9 cellular contexts compared by ENCODE assay signal in the genomic region with DNA sequence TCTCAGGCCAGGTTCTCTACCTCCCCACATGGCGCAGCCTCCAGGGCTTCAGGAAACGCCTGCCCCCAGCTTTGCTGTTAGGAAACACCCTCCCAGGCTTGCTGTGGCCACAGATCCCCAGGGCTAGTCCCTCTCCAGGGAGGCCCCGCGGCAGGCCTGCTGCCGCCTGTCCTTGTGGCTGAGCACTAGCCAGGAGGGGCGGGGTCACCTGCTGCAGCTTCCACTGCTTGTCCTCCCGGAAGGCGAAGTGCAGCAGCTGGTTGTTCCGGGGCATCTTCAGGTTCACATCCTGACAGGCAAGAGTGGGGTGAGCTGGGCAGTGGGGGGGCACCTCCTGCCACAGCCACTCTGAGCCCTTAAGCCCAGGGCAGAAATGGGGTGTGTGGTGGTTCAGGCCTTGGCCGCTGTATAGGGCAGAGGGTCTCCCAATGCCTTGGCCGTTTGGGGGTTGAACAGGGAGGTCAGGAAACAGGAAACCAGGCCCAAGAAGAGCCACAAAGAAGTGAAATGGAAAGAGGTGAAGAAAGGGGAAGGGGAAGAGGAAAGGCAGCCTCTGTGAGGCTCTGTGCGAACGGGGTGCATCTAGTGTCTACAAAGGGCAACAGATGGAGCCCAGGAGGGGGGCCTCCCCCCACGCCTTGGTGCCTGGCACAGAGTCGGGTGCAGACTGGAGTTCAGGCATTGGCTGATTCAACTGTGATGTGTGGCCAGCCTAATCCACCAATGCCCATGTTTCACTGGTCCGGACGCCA. TPM values are rescaled to one million over a fixed set of nuclear protein-coding genes. Genes with fewer than 3 reads are reported as not detected.
A peak's percentile ranks its signal among the peaks of the same experiment; 100 is the strongest.
DNase-seq lines count a peak whose midpoint lies in the region; ATAC-seq and TF ChIP-seq lines count a peak whose summit lies in the region.
"Had no signal": no experiment of that assay in that cellular context is flagged by ENCODE, and none has a peak within 500 bp of the region (broad histone marks: within the 10 kb centered on the region; RNA-seq: fewer than 3 reads in every experiment).

No MANE protein-coding gene starts in this region.

- H3K4me3 ChIP-seq in naive thymus-derived CD4-positive, alpha-beta T cell (ENCODE audit: low read length), result no peak overlapping the region
- no peak overlapping the region for H3K4me3 ChIP-seq in PC-3 (ENCODE audit: low read length)

- no peak overlapping the region for H2AFZ ChIP-seq in PC-3 (ENCODE audit: low read length)

- H3K4me1 ChIP-seq in naive thymus-derived CD4-positive, alpha-beta T cell (ENCODE audit: control insufficient read depth in 2 of 2, insufficient read depth in 2 of 2, low read length in 2 of 2), result peaks cover 10 to 18% of the 10 kb centered on the region in 2 donors
- peaks cover 14% of the 10 kb centered on the region for H3K4me1 ChIP-seq in PC-3 (ENCODE audit: insufficient read depth, low read length)

- H3K79me2 ChIP-seq in PC-3 (ENCODE audit: low read length), result no peaks in the 10 kb centered on the region

- CTCF ChIA-PET in GM10248 (lab: Yijun Ruan, JAX) (interaction anchor here (1.0 kb wide), 1 partner anchor 21 kb away, joined by 3 read pairs; no protein-coding TSS in a partner anchor), PC-3 (lab: Charles Lee) (no interaction called here)
- CTCF ChIA-PET in naive thymus-derived CD4-positive, alpha-beta T cell (lab: Charles Lee), result interaction anchor here (0.6 kb wide), 2 partner anchors 28 to 1054 kb away, joined by 3 read pairs; no protein-coding TSS in a partner anchor

- H3K9me3 Mint-ChIP-seq in naive thymus-derived CD4-positive, alpha-beta T cell, result no peaks in the 10 kb centered on the region

- H3K4me3 Mint-ChIP-seq in naive thymus-derived CD4-positive, alpha-beta T cell, result peak overlapping the region in 9 of 10 donors; percentile 19 to 86 (median 53)

- TF ChIP-seq CTCF in GM10248 (IDR thresholded peaks at IDR 0.05; ENCODE audit: control extremely low read depth, extremely low read depth, low read depth, missing control alignments), result no peak
- no peak for TF ChIP-seq CTCF in PC-3 (conservative IDR thresholded peaks at IDR 0.05; ENCODE audit: low read depth, low read length)

- intact Hi-C loops in naive thymus-derived CD4-positive, alpha-beta T cell (cut with micrococcal nuclease), result loop anchor here in 1 of 2 donors (10.0 kb wide), 1 partner anchor 1646 kb away; no protein-coding TSS in a partner anchor
- intact Hi-C loops in PC-3 (cut with micrococcal nuclease), result loop anchor here (5.0 to 10.0 kb wide), 2 partner anchors 68 to 154 kb away; partner anchors contain the start of genes ANKS3, DNAAF8 and SEC14L5

- no peaks in the 10 kb centered on the region for H3K27me3 Mint-ChIP-seq in naive thymus-derived CD4-positive, alpha-beta T cell

- H3K36me3 Mint-ChIP-seq in naive thymus-derived CD4-positive, alpha-beta T cell, result peaks cover 0 to 4% (median 0%) of the 10 kb centered on the region in 5 donors

- peaks cover 7 to 19% (median 12%) of the 10 kb centered on the region in 7 donors for H3K4me1 Mint-ChIP-seq in naive thymus-derived CD4-positive, alpha-beta T cell

- H3K27ac Mint-ChIP-seq in naive thymus-derived CD4-positive, alpha-beta T cell, result peak overlapping the region in 8 of 9 donors; percentile 45 to 90 (median 73)

- H3K9me2 ChIP-seq in PC-3 (replicated peaks; ENCODE audit: low read length), result no peaks in the 10 kb centered on the region

- no peak overlapping the region for H3K9ac ChIP-seq in PC-3 (ENCODE audit: low read length)

- H3K27me3 ChIP-seq in naive thymus-derived CD4-positive, alpha-beta T cell (ENCODE audit: control insufficient read depth in 2 of 2, insufficient read depth in 2 of 2, low read length in 2 of 2), result no peaks in the 10 kb centered on the region
- H3K27me3 ChIP-seq in PC-3 (ENCODE audit: low read length), result no peaks in the 10 kb centered on the region
- H3K27me3 ChIP-seq: upper lobe of left lung had no signal

- no peaks in the 10 kb centered on the region for H4K20me1 ChIP-seq in PC-3 (ENCODE audit: low read length)

- no peaks in the 10 kb centered on the region for H3F3A ChIP-seq in PC-3 (ENCODE audit: low read length, unreplicated experiment)

- peaks cover 0 to 21% (median 0%) of the 10 kb centered on the region in 3 experiments for H3K36me3 ChIP-seq in naive thymus-derived CD4-positive, alpha-beta T cell (ENCODE audit: control insufficient read depth in 2 of 3, insufficient read depth in 3 of 3, low read length in 3 of 3)
- H3K36me3 ChIP-seq in PC-3 (ENCODE audit: low read depth, low read length), result no peaks in the 10 kb centered on the region

- no peaks in the 10 kb centered on the region for H3K9me3 ChIP-seq in naive thymus-derived CD4-positive, alpha-beta T cell (ENCODE audit: control insufficient read depth in 2 of 3, low read length in 3 of 3)
- H3K9me3 ChIP-seq in PC-3 (ENCODE audit: low read length), result no peaks in the 10 kb centered on the region
- H3K9me3 ChIP-seq: upper lobe of left lung had no signal

- no peak overlapping the region for H3K4me2 ChIP-seq in PC-3 (ENCODE audit: low read length)

- H3K27ac ChIP-seq in naive thymus-derived CD4-positive, alpha-beta T cell (ENCODE audit: low read depth, low read length), result no peak overlapping the region
- H3K27ac ChIP-seq in PC-3 (ENCODE audit: low read length), result no peak overlapping the region

- POLR2A ChIA-PET in GM10248 (lab: Yijun Ruan, JAX) (no interaction called here), PC-3 (lab: Charles Lee; ENCODE audit: unreplicated experiment) (no interaction called here)
- POLR2A ChIA-PET in naive thymus-derived CD4-positive, alpha-beta T cell (lab: Charles Lee), result interaction anchor here (2.5 kb wide), 1 partner anchor 66 kb away, joined by 16 read pairs; the partner anchor contains the start of genes ANKS3 and DNAAF8

- no peak for ATAC-seq in naive thymus-derived CD4-positive, alpha-beta T cell
- no peak for ATAC-seq in GM18870 (IDR thresholded peaks at IDR 0.05; ENCODE audit: unreplicated experiment)
- ATAC-seq in PC-3, result no peak

- DNase-seq in GM10248 (ENCODE audit: extremely low spot score), result peak; percentile 65
- DNase-seq in NCI-H2171 (lab: John Stamatoyannopoulos, UW), result peak; percentile 68
- peak; percentile 89 for DNase-seq in cerebellum (ENCODE audit: low spot score)
- DNase-seq in naive thymus-derived CD4-positive, alpha-beta T cell, result no peak
- no peak for DNase-seq in PC-3
- DNase-seq in stimulated activated CD4-positive, alpha-beta T cell treated with anti-CD3 and anti-CD28 coated beads, Interleukin-12 subunit alpha, Interleukin-12 subunit beta, amount 100 ng/mL, for 4 hours, result no peak

- no TSS peak for BruUV-seq in PC-3 (replicated peaks; lab: Mats Ljungman, UMichigan)

RNA-seq across cellular contexts. Expression of gene ROGDI, which starts 2.0 kb away (rescaled TPM):
- total RNA-seq in cerebellum, result 37.2 TPM
- total RNA-seq in naive thymus-derived CD4-positive, alpha-beta T cell, result 10 to 100 TPM in 3 of 5 experiments, 1 to 10 TPM in 2; 7.4 to 29.0 (median 10.1) TPM
- polyA plus RNA-seq in naive thymus-derived CD4-positive, alpha-beta T cell, result 1 to 10 TPM; 7.9 to 8.3 TPM
- total RNA-seq in PC-3 (2014; rRNA removed), result 23.3 and 24.1 TPM in 2 replicates

RNA-seq across cellular contexts. Expression of gene SMIM22, which starts 5.3 kb away (rescaled TPM):
- total RNA-seq in cerebellum (not detected), PC-3 (2014; rRNA removed) (not detected in 2 replicates)
- not detected for total RNA-seq in naive thymus-derived CD4-positive, alpha-beta T cell
- polyA plus RNA-seq in naive thymus-derived CD4-positive, alpha-beta T cell, result not detected
- total RNA-seq: glomerular endothelial cell had no signal

RNA-seq across cellular contexts. Expression of gene SEPTIN12, which starts 12.3 kb away (rescaled TPM):
- total RNA-seq in cerebellum, result not detected
- not detected for total RNA-seq in naive thymus-derived CD4-positive, alpha-beta T cell
- not detected for polyA plus RNA-seq in naive thymus-derived CD4-positive, alpha-beta T cell
- total RNA-seq in PC-3 (2014; rRNA removed), result not detected in 2 replicates
- total RNA-seq: glomerular endothelial cell, upper lobe of left lung had no signal

RNA-seq across cellular contexts. Expression of gene ZNF500, which starts 33.5 kb away (rescaled TPM):
- total RNA-seq in cerebellum (11.1 TPM), PC-3 (2014; rRNA removed) (8.6 and 10.4 TPM in 2 replicates)
- total RNA-seq in naive thymus-derived CD4-positive, alpha-beta T cell, result 10 to 100 TPM; 13.8 to 43.0 (median 24.7) TPM
- polyA plus RNA-seq in naive thymus-derived CD4-positive, alpha-beta T cell, result 10 to 100 TPM; 11.0 to 25.7 TPM

RNA-seq across cellular contexts. Expression of gene GLYR1, which starts 46.6 kb away (rescaled TPM):
- 55.9 TPM for total RNA-seq in cerebellum
- total RNA-seq in naive thymus-derived CD4-positive, alpha-beta T cell, result 100 to 1,000 TPM in 4 of 5 experiments, 10 to 100 TPM in 1; 98.7 to 122 (median 108) TPM
- polyA plus RNA-seq in naive thymus-derived CD4-positive, alpha-beta T cell, result 10 to 100 TPM; 32.0 to 44.9 TPM
- total RNA-seq in PC-3 (2014; rRNA removed), result 30.6 and 41.2 TPM in 2 replicates

Comparison
In these comparisons a context has a peak if more than half of its experiments do, and no peak if none do; other contexts are left out.
1. DNase-seq: peak in GM10248 (single experiment), NCI-H2171 (single experiment) and cerebellum (single experiment); none in naive thymus-derived CD4-positive, alpha-beta T cell (0 of 9), PC-3 (single experiment) and stimulated activated CD4-positive, alpha-beta T cell treated with anti-CD3 and anti-CD28 coated beads, Interleukin-12 subunit alpha, Interleukin-12 subunit beta, amount 100 ng/mL, for 4 hours (single experiment).